ENCODE assay signal across 12 cellular contexts in genomic region chr1:26543444-26543835, GRCh38. TPM values are rescaled to one million over a fixed set of nuclear protein-coding genes. Genes with fewer than 3 reads are reported as not detected.
DNase-seq lines count a peak whose midpoint lies in the region; ATAC-seq and TF ChIP-seq lines count a peak whose summit lies in the region.
"Had no signal": no experiment of that assay in that cellular context is flagged by ENCODE, and none has a peak within 500 bp of the region (broad histone marks: within the 10 kb centered on the region; RNA-seq: fewer than 3 reads in every experiment).

No MANE protein-coding gene starts in this region.

- no peaks in the 10 kb centered on the region for H3K4me1 ChIP-seq in endodermal cell (ENCODE audit: control insufficient read depth, insufficient read depth, low read length)

- H3F3A ChIP-seq in SU-DHL-6 (ENCODE audit: insufficient read depth), result peaks cover 52% of the 10 kb centered on the region

- H3K4me2 ChIP-seq in SU-DHL-6 (ENCODE audit: low read depth, low read length, poor library complexity, severe bottlenecking), result peak overlapping the region; percentile 74

- H3K9ac ChIP-seq in SU-DHL-6 (ENCODE audit: low read length), result peak overlapping the region; percentile 66
- H3K9ac ChIP-seq in endodermal cell (ENCODE audit: extremely low read depth, low read length, poor library complexity, severe bottlenecking), result no peak overlapping the region

- no peak for ATAC-seq in activated CD4-positive, alpha-beta T cell treated with anti-CD3 and anti-CD28 coated beads for 36 hours
- ATAC-seq in stimulated activated memory B cell treated with anti-CD40 and anti-IgM and Interleukin-4, amounts not matched to agents 10 μg/mL and 1 μg/mL and 100 μg/mL, for 72 hours, result no peak

- no peaks in the 10 kb centered on the region for H3K9me2 ChIP-seq in SU-DHL-6 (replicated peaks; ENCODE audit: insufficient read depth, low read length)

- peaks cover 24% of the 10 kb centered on the region for H3K79me2 ChIP-seq in SU-DHL-6 (ENCODE audit: insufficient read depth, low read length)

- H3K27me3 ChIP-seq in SU-DHL-6 (ENCODE audit: low read length) (no peaks in the 10 kb centered on the region), endodermal cell (ENCODE audit: control insufficient read depth, insufficient read depth, low read length, poor library complexity, severe bottlenecking) (no peaks in the 10 kb centered on the region)

- H3K9me3 ChIP-seq in SU-DHL-6 (ENCODE audit: insufficient read depth, low read length) (no peaks in the 10 kb centered on the region), endodermal cell (ENCODE audit: control insufficient read depth, low read length) (no peaks in the 10 kb centered on the region)

- H3K36me3 Mint-ChIP-seq in activated CD4-positive, alpha-beta T cell treated with anti-CD3 and anti-CD28 coated beads for 36 hours (ENCODE audit: low read depth), result peaks cover 28% of the 10 kb centered on the region
- peaks cover 33% of the 10 kb centered on the region for H3K36me3 Mint-ChIP-seq in endodermal cell (ENCODE audit: low read depth)
- peaks cover 25% of the 10 kb centered on the region for H3K36me3 Mint-ChIP-seq in stimulated activated memory B cell treated with anti-CD40 and anti-IgM and Interleukin-4, amounts not matched to agents 10 μg/mL and 1 μg/mL and 100 μg/mL, for 72 hours

- POLR2A ChIA-PET in activated CD4-positive, alpha-beta T cell treated with anti-CD3 and anti-CD28 coated beads for 36 hours (lab: Charles Lee), result no interaction called here

- peak overlapping the region; percentile 67 for H3K4me3 Mint-ChIP-seq in activated CD4-positive, alpha-beta T cell treated with anti-CD3 and anti-CD28 coated beads for 36 hours
- no peak overlapping the region for H3K4me3 Mint-ChIP-seq in endodermal cell
- peak overlapping the region; percentile 75 for H3K4me3 Mint-ChIP-seq in stimulated activated memory B cell treated with anti-CD40 and anti-IgM and Interleukin-4, amounts not matched to agents 10 μg/mL and 1 μg/mL and 100 μg/mL, for 72 hours

- CTCF ChIA-PET in activated CD4-positive, alpha-beta T cell treated with anti-CD3 and anti-CD28 coated beads for 36 hours (lab: Charles Lee), result interaction anchor here (0.6 kb wide), 1 partner anchor 354 kb away, joined by 3 read pairs; no protein-coding TSS in a partner anchor

- H3K4me3 ChIP-seq in SU-DHL-6 (ENCODE audit: insufficient read depth, low read length, poor library complexity, severe bottlenecking), result peak overlapping the region; percentile 45
- H3K4me3 ChIP-seq in endodermal cell (ENCODE audit: low read length), result no peak overlapping the region

- WGBS in endodermal cell (ENCODE audit: insufficient coverage in 1 of 2, insufficient read length in 1 of 2), 2 experiments, result 85 to 88% methylated on average over 3 to 5 of the region's 5 CpGs

- DNase-seq in activated CD4-positive, alpha-beta T cell treated with anti-CD3 and anti-CD28 coated beads for 36 hours, result no peak
- no peak for DNase-seq in activated CD4-positive, alpha-beta T cell treated with anti-CD3 and anti-CD28 coated beads, Interleukin-2, amount 50 U/mL, for 1 hour
- no peak for DNase-seq in endodermal cell
- no peak for DNase-seq in amygdala (lab: John Stamatoyannopoulos, UW)
- no peak for DNase-seq in DMS 273 (lab: John Stamatoyannopoulos, UW; ENCODE audit: unreplicated experiment)
- no peak for DNase-seq in NCI-H1436 (lab: John Stamatoyannopoulos, UW)
- DNase-seq: activated T-cell treated with anti-CD3 and anti-CD28 coated beads for 4 hours, dermis blood vessel endothelial cell, midbrain, NCI-H526 had no signal

- H2AFZ ChIP-seq in SU-DHL-6 (ENCODE audit: low read depth, low read length, severe bottlenecking), result no peak overlapping the region

- TF ChIP-seq CTCF in SU-DHL-6 (IDR thresholded peaks at IDR 0.05; ENCODE audit: insufficient read depth, low read length, poor library complexity, severe bottlenecking) (no peak), endodermal cell (conservative IDR thresholded peaks at IDR 0.05) (no peak)

- intact Hi-C loops in activated CD4-positive, alpha-beta T cell treated with anti-CD3 and anti-CD28 coated beads for 36 hours (cut with DNase I, micrococcal nuclease), result loop anchor here in 1 of 2 experiments (5.0 kb wide), 1 partner anchor 266 kb away; no protein-coding TSS in a partner anchor

- H3K27ac ChIP-seq in SU-DHL-6 (ENCODE audit: low read depth, low read length) (peak overlapping the region; percentile 96), endodermal cell (ENCODE audit: low read depth, low read length) (no peak overlapping the region)

- peak overlapping the region; percentile 94 for H3K27ac Mint-ChIP-seq in activated CD4-positive, alpha-beta T cell treated with anti-CD3 and anti-CD28 coated beads for 36 hours
- H3K27ac Mint-ChIP-seq in endodermal cell, result peak overlapping the region; percentile 52
- peak overlapping the region; percentile 96 for H3K27ac Mint-ChIP-seq in stimulated activated memory B cell treated with anti-CD40 and anti-IgM and Interleukin-4, amounts not matched to agents 10 μg/mL and 1 μg/mL and 100 μg/mL, for 72 hours

- no peaks in the 10 kb centered on the region for H4K20me1 ChIP-seq in SU-DHL-6 (ENCODE audit: low read depth, low read length)

- no peaks in the 10 kb centered on the region for H3K36me3 ChIP-seq in SU-DHL-6 (ENCODE audit: low read length)
- peaks cover 3% of the 10 kb centered on the region for H3K36me3 ChIP-seq in endodermal cell (ENCODE audit: control insufficient read depth, insufficient read depth, low read length)

- no peaks in the 10 kb centered on the region for H3K9me3 Mint-ChIP-seq in activated CD4-positive, alpha-beta T cell treated with anti-CD3 and anti-CD28 coated beads for 36 hours (ENCODE audit: low read depth)
- no peaks in the 10 kb centered on the region for H3K9me3 Mint-ChIP-seq in endodermal cell
- H3K9me3 Mint-ChIP-seq in stimulated activated memory B cell treated with anti-CD40 and anti-IgM and Interleukin-4, amounts not matched to agents 10 μg/mL and 1 μg/mL and 100 μg/mL, for 72 hours, result no peaks in the 10 kb centered on the region

- no peaks in the 10 kb centered on the region for H3K27me3 Mint-ChIP-seq in activated CD4-positive, alpha-beta T cell treated with anti-CD3 and anti-CD28 coated beads for 36 hours
- H3K27me3 Mint-ChIP-seq in endodermal cell (ENCODE audit: insufficient read depth), result no peaks in the 10 kb centered on the region
- no peaks in the 10 kb centered on the region for H3K27me3 Mint-ChIP-seq in stimulated activated memory B cell treated with anti-CD40 and anti-IgM and Interleukin-4, amounts not matched to agents 10 μg/mL and 1 μg/mL and 100 μg/mL, for 72 hours

- H3K4me1 Mint-ChIP-seq in activated CD4-positive, alpha-beta T cell treated with anti-CD3 and anti-CD28 coated beads for 36 hours, result peaks cover 85% of the 10 kb centered on the region
- peaks cover 7% of the 10 kb centered on the region for H3K4me1 Mint-ChIP-seq in endodermal cell
- peaks cover 92% of the 10 kb centered on the region for H3K4me1 Mint-ChIP-seq in stimulated activated memory B cell treated with anti-CD40 and anti-IgM and Interleukin-4, amounts not matched to agents 10 μg/mL and 1 μg/mL and 100 μg/mL, for 72 hours

RNA-seq across cellular contexts. Expression of gene RPS6KA1, which starts 13.9 kb away (rescaled TPM):
- 100 to 1,000 TPM; 116 to 160 TPM for total RNA-seq in activated CD4-positive, alpha-beta T cell treated with anti-CD3 and anti-CD28 coated beads for 36 hours
- total RNA-seq in endodermal cell, result 10 to 100 TPM; 41.3 TPM
- 17.8 TPM for polyA plus RNA-seq in endodermal cell (2013, experiment 1 of 2)
- 15.9 TPM for polyA plus RNA-seq in endodermal cell (2013, experiment 2 of 2)
